Comparison of ENCODE assay signal across 1 cellular context in genomic region chr2:207663870-207664545, GRCh38.
TF ChIP-seq lines count a peak whose summit lies in the region.

No MANE protein-coding gene starts in this region.

TF ChIP-seq in HepG2, 621 proteins besides CTCF, POLR2A, EP300 and RAD21:
- TF ChIP-seq ZNF83 (CRISPR knock-in tag; IDR thresholded peaks at IDR 0.05; ENCODE audit: borderline replicate concordance) (no peak), KLF9 (CRISPR knock-in tag; IDR thresholded peaks at IDR 0.05; ENCODE audit: low read depth) (no peak)
